In genomic region chr2:38376683-38377500, GRCh38 we compare ENCODE assay signal across 1 cellular context.
TF ChIP-seq lines count a peak whose summit lies in the region.

Gene ATL2, minus strand, starts transcription at chr2:38377273. Its CDS starts 13 bp downstream, at chr2:38377260.

TF ChIP-seq in K562, 482 proteins besides CTCF, POLR2A, EP300 and RAD21 (continued from another document and continues in another):
- TF ChIP-seq, protein P1, sequence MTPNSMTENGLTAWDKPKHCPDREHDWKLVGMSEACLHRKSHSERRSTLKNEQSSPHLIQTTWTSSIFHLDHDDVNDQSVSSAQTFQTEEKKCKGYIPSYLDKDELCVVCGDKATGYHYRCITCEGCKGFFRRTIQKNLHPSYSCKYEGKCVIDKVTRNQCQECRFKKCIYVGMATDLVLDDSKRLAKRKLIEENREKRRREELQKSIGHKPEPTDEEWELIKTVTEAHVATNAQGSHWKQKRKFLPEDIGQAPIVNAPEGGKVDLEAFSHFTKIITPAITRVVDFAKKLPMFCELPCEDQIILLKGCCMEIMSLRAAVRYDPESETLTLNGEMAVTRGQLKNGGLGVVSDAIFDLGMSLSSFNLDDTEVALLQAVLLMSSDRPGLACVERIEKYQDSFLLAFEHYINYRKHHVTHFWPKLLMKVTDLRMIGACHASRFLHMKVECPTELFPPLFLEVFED (CRISPR knock-in tag; conservative IDR thresholded peaks at IDR 0.05) = no peak
- TF ChIP-seq TCF15 (CRISPR knock-in tag; IDR thresholded peaks at IDR 0.05) = no peak
- no peak for TF ChIP-seq PTTG1 (tag; IDR thresholded peaks at IDR 0.05; ENCODE audit: low read depth)
- no peak for TF ChIP-seq CEBPG (CRISPR knock-in tag; IDR thresholded peaks at IDR 0.05)
- no peak for TF ChIP-seq CEBPG (tag; conservative IDR thresholded peaks at IDR 0.05 in 1 of 2, IDR thresholded peaks at IDR 0.05 in 1 of 2)
- no peak for TF ChIP-seq PTRF (tag; IDR thresholded peaks at IDR 0.05)
- TF ChIP-seq CHD4 (IDR thresholded peaks at IDR 0.05; ENCODE audit: insufficient read depth, insufficient replicate concordance, low read depth, low read length, poor library complexity, severe bottlenecking) = no peak
- peak; percentile 90 for TF ChIP-seq ZBTB12 (CRISPR knock-in tag; IDR thresholded peaks at IDR 0.05)
- TF ChIP-seq BCL6 (CRISPR knock-in tag; IDR thresholded peaks at IDR 0.05) = no peak
- TF ChIP-seq, protein P2, sequence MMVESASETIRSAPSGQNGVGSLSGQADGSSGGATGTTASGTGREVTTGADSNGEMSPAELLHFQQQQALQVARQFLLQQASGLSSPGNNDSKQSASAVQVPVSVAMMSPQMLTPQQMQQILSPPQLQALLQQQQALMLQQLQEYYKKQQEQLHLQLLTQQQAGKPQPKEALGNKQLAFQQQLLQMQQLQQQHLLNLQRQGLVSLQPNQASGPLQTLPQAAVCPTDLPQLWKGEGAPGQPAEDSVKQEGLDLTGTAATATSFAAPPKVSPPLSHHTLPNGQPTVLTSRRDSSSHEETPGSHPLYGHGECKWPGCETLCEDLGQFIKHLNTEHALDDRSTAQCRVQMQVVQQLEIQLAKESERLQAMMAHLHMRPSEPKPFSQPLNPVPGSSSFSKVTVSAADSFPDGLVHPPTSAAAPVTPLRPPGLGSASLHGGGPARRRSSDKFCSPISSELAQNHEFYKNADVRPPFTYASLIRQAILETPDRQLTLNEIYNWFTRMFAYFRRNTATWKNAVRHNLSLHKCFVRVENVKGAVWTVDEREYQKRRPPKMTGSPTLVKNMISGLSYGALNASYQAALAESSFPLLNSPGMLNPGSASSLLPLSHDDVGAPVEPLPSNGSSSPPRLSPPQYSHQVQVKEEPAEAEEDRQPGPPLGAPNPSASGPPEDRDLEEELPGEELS (CRISPR knock-in tag; IDR thresholded peaks at IDR 0.05; ENCODE audit: borderline replicate concordance) = peak; percentile 30; the same call in 1 of the 2 replicates
- TF ChIP-seq RB1 (IDR thresholded peaks at IDR 0.05; ENCODE audit: low read depth) = peak; percentile 84
- TF ChIP-seq ZFX (CRISPR knock-in tag; IDR thresholded peaks at IDR 0.05) = peak; percentile 89
- TF ChIP-seq NCOR1 (IDR thresholded peaks at IDR 0.05) = peak; percentile 57
- TF ChIP-seq, protein P3, sequence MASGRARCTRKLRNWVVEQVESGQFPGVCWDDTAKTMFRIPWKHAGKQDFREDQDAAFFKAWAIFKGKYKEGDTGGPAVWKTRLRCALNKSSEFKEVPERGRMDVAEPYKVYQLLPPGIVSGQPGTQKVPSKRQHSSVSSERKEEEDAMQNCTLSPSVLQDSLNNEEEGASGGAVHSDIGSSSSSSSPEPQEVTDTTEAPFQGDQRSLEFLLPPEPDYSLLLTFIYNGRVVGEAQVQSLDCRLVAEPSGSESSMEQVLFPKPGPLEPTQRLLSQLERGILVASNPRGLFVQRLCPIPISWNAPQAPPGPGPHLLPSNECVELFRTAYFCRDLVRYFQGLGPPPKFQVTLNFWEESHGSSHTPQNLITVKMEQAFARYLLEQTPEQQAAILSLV (tag; IDR thresholded peaks at IDR 0.05) = no peak
- TF ChIP-seq BRF1 (IDR thresholded peaks at IDR 0.05; ENCODE audit: borderline replicate concordance, extremely low read depth, insufficient read length) = no peak
- no peak for TF ChIP-seq ZNF764 (CRISPR knock-in tag; IDR thresholded peaks at IDR 0.05; ENCODE audit: low read depth)
- no peak for TF ChIP-seq ZSCAN32 (CRISPR knock-in tag; IDR thresholded peaks at IDR 0.05)
- TF ChIP-seq SMARCA5 (IDR thresholded peaks at IDR 0.05) = no peak
- no peak for TF ChIP-seq ZNF274 (IDR thresholded peaks at IDR 0.05; ENCODE audit: borderline replicate concordance, low read depth, low read length)
- TF ChIP-seq HEY1 (CRISPR knock-in tag; IDR thresholded peaks at IDR 0.05; ENCODE audit: borderline replicate concordance) = no peak
- TF ChIP-seq PBX2 (CRISPR knock-in tag; IDR thresholded peaks at IDR 0.05; ENCODE audit: low read depth) = no peak
- no peak for TF ChIP-seq PBX2 (tag; conservative IDR thresholded peaks at IDR 0.05; ENCODE audit: low read depth)
- no peak for TF ChIP-seq ZBTB8A (IDR thresholded peaks at IDR 0.05; ENCODE audit: partially characterized antibody)
- TF ChIP-seq TEAD1 (CRISPR knock-in tag; IDR thresholded peaks at IDR 0.05) = peak; percentile 21 to 73; a peak in 1 of 4 replicates
- TF ChIP-seq ARID1B (IDR thresholded peaks at IDR 0.05) = peak; percentile 22; the same call in 1 of the 2 replicates
- TF ChIP-seq, protein P4, sequence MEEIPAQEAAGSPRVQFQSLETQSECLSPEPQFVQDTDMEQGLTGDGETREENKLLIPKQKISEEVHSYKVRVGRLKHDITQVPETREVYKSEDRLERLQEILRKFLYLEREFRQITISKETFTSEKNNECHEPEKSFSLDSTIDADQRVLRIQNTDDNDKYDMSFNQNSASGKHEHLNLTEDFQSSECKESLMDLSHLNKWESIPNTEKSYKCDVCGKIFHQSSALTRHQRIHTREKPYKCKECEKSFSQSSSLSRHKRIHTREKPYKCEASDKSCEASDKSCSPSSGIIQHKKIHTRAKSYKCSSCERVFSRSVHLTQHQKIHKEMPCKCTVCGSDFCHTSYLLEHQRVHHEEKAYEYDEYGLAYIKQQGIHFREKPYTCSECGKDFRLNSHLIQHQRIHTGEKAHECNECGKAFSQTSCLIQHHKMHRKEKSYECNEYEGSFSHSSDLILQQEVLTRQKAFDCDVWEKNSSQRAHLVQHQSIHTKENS (CRISPR knock-in tag; IDR thresholded peaks at IDR 0.05) = no peak
- no peak for TF ChIP-seq SIRT6 (IDR thresholded peaks at IDR 0.05; ENCODE audit: low read depth, low read length)
- no peak for TF ChIP-seq FOXO4 (CRISPR knock-in tag; IDR thresholded peaks at IDR 0.05)
- peak; percentile 56 for TF ChIP-seq SMAD1 (IDR thresholded peaks at IDR 0.05; ENCODE audit: low read depth, low read length, partially characterized antibody)
- TF ChIP-seq, protein P5, sequence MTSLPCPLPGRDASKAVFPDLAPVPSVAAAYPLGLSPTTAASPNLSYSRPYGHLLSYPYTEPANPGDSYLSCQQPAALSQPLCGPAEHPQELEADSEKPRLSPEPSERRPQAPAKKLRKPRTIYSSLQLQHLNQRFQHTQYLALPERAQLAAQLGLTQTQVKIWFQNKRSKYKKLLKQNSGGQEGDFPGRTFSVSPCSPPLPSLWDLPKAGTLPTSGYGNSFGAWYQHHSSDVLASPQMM (CRISPR knock-in tag; IDR thresholded peaks at IDR 0.05) = no peak
- TF ChIP-seq ZNF436 (CRISPR knock-in tag; IDR thresholded peaks at IDR 0.05) = no peak
- TF ChIP-seq ZNF780A (CRISPR knock-in tag; IDR thresholded peaks at IDR 0.05) = no peak
- TF ChIP-seq, protein P6, sequence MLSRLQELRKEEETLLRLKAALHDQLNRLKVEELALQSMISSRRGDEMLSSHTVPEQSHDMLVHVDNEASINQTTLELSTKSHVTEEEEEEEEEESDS (CRISPR knock-in tag; IDR thresholded peaks at IDR 0.05) = no peak
- no peak for TF ChIP-seq NCOA2 (IDR thresholded peaks at IDR 0.05; ENCODE audit: partially characterized antibody in 2 of 2)
- TF ChIP-seq SIX5 (IDR thresholded peaks at IDR 0.05; ENCODE audit: borderline replicate concordance in 1 of 2, insufficient read depth in 1 of 2, low read depth in 1 of 2, low read length in 2 of 2) = no peak
- TF ChIP-seq ZNF766 (CRISPR knock-in tag; conservative IDR thresholded peaks at IDR 0.05) = peak; percentile 55; the same call in 1 of the 2 replicates
- TF ChIP-seq ETV5 (CRISPR knock-in tag; IDR thresholded peaks at IDR 0.05; ENCODE audit: low read depth) = no peak
- TF ChIP-seq GTF2A2 (tag; IDR thresholded peaks at IDR 0.05) = 0 out of 2 replicates have a peak, but pooled peaks have one; percentile 35
- no peak for TF ChIP-seq ZNF3 (CRISPR knock-in tag; IDR thresholded peaks at IDR 0.05)
- TF ChIP-seq CHD2 (IDR thresholded peaks at IDR 0.05; ENCODE audit: low read depth, low read length) = no peak
- TF ChIP-seq ZNF551 (CRISPR knock-in tag; IDR thresholded peaks at IDR 0.05) = no peak
- TF ChIP-seq ETS1 (conservative IDR thresholded peaks at IDR 0.05; ENCODE audit: control insufficient read depth, low read depth, low read length) = peak; percentile 79
- peak; percentile 66; the same call in 1 of the 2 replicates for TF ChIP-seq MEF2A (IDR thresholded peaks at IDR 0.05; ENCODE audit: control insufficient read depth, low read depth, low read length)
- TF ChIP-seq, protein P7, sequence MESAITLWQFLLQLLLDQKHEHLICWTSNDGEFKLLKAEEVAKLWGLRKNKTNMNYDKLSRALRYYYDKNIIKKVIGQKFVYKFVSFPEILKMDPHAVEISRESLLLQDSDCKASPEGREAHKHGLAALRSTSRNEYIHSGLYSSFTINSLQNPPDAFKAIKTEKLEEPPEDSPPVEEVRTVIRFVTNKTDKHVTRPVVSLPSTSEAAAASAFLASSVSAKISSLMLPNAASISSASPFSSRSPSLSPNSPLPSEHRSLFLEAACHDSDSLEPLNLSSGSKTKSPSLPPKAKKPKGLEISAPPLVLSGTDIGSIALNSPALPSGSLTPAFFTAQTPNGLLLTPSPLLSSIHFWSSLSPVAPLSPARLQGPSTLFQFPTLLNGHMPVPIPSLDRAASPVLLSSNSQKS (CRISPR knock-in tag; IDR thresholded peaks at IDR 0.05) = no peak
- TF ChIP-seq, protein P8, sequence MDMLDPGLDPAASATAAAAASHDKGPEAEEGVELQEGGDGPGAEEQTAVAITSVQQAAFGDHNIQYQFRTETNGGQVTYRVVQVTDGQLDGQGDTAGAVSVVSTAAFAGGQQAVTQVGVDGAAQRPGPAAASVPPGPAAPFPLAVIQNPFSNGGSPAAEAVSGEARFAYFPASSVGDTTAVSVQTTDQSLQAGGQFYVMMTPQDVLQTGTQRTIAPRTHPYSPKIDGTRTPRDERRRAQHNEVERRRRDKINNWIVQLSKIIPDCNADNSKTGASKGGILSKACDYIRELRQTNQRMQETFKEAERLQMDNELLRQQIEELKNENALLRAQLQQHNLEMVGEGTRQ (CRISPR knock-in tag; IDR thresholded peaks at IDR 0.05) = no peak
- no peak for TF ChIP-seq NUFIP1 (IDR thresholded peaks at IDR 0.05; ENCODE audit: partially characterized antibody)
- no peak for TF ChIP-seq POLR2AphosphoS2 (IDR thresholded peaks at IDR 0.05; ENCODE audit: low read length)
- peak; percentile 76; the same call in 1 of the 2 replicates for TF ChIP-seq ZBTB7A (IDR thresholded peaks at IDR 0.05; ENCODE audit: borderline replicate concordance, control insufficient read depth, low read depth, low read length)
- TF ChIP-seq YBX1 (IDR thresholded peaks at IDR 0.05) = no peak
- TF ChIP-seq NR0B1 (IDR thresholded peaks at IDR 0.05; ENCODE audit: partially characterized antibody) = no peak
- no peak for TF ChIP-seq PYGO2 (tag; IDR thresholded peaks at IDR 0.05)
- TF ChIP-seq ZNF232 (CRISPR knock-in tag; IDR thresholded peaks at IDR 0.05) = no peak
- no peak for TF ChIP-seq NFIX (CRISPR knock-in tag; IDR thresholded peaks at IDR 0.05; ENCODE audit: low read depth)
